ENCODE assay signal across 14 cellular contexts in genomic region chr1:110118636-110119396, GRCh38. TPM values are rescaled to one million over a fixed set of nuclear protein-coding genes. Genes with fewer than 3 reads are reported as not detected.
A peak's percentile ranks its signal among the peaks of the same experiment; 100 is the strongest.
DNase-seq lines count a peak whose midpoint lies in the region; ATAC-seq, FAIRE-seq and TF ChIP-seq lines count a peak whose summit lies in the region.
"Had no signal": no experiment of that assay in that cellular context is flagged by ENCODE, and none has a peak within 500 bp of the region (broad histone marks: within the 10 kb centered on the region; RNA-seq: fewer than 3 reads in every experiment).

No MANE protein-coding gene starts in this region.

- no peak overlapping the region for H2BK5ac ChIP-seq in IMR-90 (ENCODE audit: low read depth, low read length, poor library complexity, severe bottlenecking)

- H3K27ac ChIP-seq in IMR-90 (ENCODE audit: insufficient read depth, low read length), result no peak overlapping the region
- H3K27ac ChIP-seq: colonic mucosa, stomach had no signal

- H3K27ac Mint-ChIP-seq in activated CD8-positive, alpha-beta T cell treated with anti-CD3 and anti-CD28 coated beads for 36 hours, result no peak overlapping the region
- no peak overlapping the region for H3K27ac Mint-ChIP-seq in activated CD8-positive, alpha-beta T cell treated with anti-CD3 and anti-CD28 coated beads, Interleukin-2, amount 10 ng/mL, durations not matched to agents 7 days and 5 days

- H3K18ac ChIP-seq in IMR-90 (ENCODE audit: low read depth, low read length), result no peak overlapping the region

- no peak for TF ChIP-seq CTCF in activated CD8-positive, alpha-beta T cell treated with anti-CD3 and anti-CD28 coated beads for 36 hours (IDR thresholded peaks at IDR 0.05)
- TF ChIP-seq CTCF in IMR-90 (conservative IDR thresholded peaks at IDR 0.05; ENCODE audit: low read depth, low read length), result no peak
- TF ChIP-seq CTCF in bronchial epithelial cell (IDR thresholded peaks at IDR 0.05; ENCODE audit: insufficient read depth, low read length, severe bottlenecking), result no peak

- TF ChIP-seq POLR2A in IMR-90 (IDR thresholded peaks at IDR 0.05; ENCODE audit: low read depth, low read length), result no peak

- no peak overlapping the region for H3K4me3 Mint-ChIP-seq in activated CD8-positive, alpha-beta T cell treated with anti-CD3 and anti-CD28 coated beads for 36 hours
- H3K4me3 Mint-ChIP-seq in activated CD8-positive, alpha-beta T cell treated with anti-CD3 and anti-CD28 coated beads, Interleukin-2, amount 10 ng/mL, durations not matched to agents 7 days and 5 days, result no peak overlapping the region
- H3K4me3 Mint-ChIP-seq: activated naive CD8-positive, alpha-beta T cell had no signal

- H3K27me3 ChIP-seq in IMR-90 (ENCODE audit: control insufficient read depth, insufficient read depth, low read length) (peaks cover 30% of the 10 kb centered on the region), bronchial epithelial cell (ENCODE audit: control insufficient read depth, insufficient read depth, low read length) (peaks cover 3% of the 10 kb centered on the region)
- H3K27me3 ChIP-seq: colonic mucosa had no signal

- H3K4me1 ChIP-seq in IMR-90 (ENCODE audit: control insufficient read depth, insufficient read depth, low read length), result no peaks in the 10 kb centered on the region
- H3K4me1 ChIP-seq: colonic mucosa, stomach had no signal

- ATAC-seq in activated CD8-positive, alpha-beta T cell treated with anti-CD3 and anti-CD28 coated beads for 36 hours, result peak; percentile 89
- ATAC-seq in activated CD8-positive, alpha-beta T cell treated with anti-CD3 and anti-CD28 coated beads, Interleukin-2, amount 10 ng/mL, durations not matched to agents 7 days and 5 days, result no peak
- ATAC-seq in IMR-90 (ENCODE audit: low read depth) (peak; percentile 40; the same call in 1 of the 2 replicates), HG02938 (IDR thresholded peaks at IDR 0.05; ENCODE audit: unreplicated experiment) (no peak)

- FAIRE-seq in bronchial epithelial cell (lab: Jason Lieb, UNC), result no peak

- no peak overlapping the region for H4K8ac ChIP-seq in IMR-90 (ENCODE audit: low read depth in 2 of 2, low read length in 2 of 2)

- dilution Hi-C loops in IMR-90 (cut with HindIII; ENCODE audit: low sequenced_read_pairs, unreplicated experiment), result no loop called here

- peaks cover 12% of the 10 kb centered on the region for H3K4me1 Mint-ChIP-seq in activated CD8-positive, alpha-beta T cell treated with anti-CD3 and anti-CD28 coated beads for 36 hours (ENCODE audit: low read depth)
- no peaks in the 10 kb centered on the region for H3K4me1 Mint-ChIP-seq in activated CD8-positive, alpha-beta T cell treated with anti-CD3 and anti-CD28 coated beads, Interleukin-2, amount 10 ng/mL, durations not matched to agents 7 days and 5 days (ENCODE audit: low read depth)

- no peak overlapping the region for H4K5ac ChIP-seq in IMR-90 (ENCODE audit: low read depth, low read length)

- no peak overlapping the region for H3K9ac ChIP-seq in IMR-90 (ENCODE audit: low read depth, low read length)

- no peak overlapping the region for H2AK5ac ChIP-seq in IMR-90 (ENCODE audit: low read depth, low read length)

- H3K36me3 Mint-ChIP-seq in activated CD8-positive, alpha-beta T cell treated with anti-CD3 and anti-CD28 coated beads for 36 hours (ENCODE audit: low read depth), result peaks cover 3% of the 10 kb centered on the region
- H3K36me3 Mint-ChIP-seq in activated CD8-positive, alpha-beta T cell treated with anti-CD3 and anti-CD28 coated beads, Interleukin-2, amount 10 ng/mL, durations not matched to agents 7 days and 5 days (ENCODE audit: low read depth), result no peaks in the 10 kb centered on the region

- CTCF ChIA-PET in activated CD8-positive, alpha-beta T cell treated with anti-CD3 and anti-CD28 coated beads for 36 hours (lab: Charles Lee), result interaction anchor here (1.8 to 19.4 kb wide), 5 partner anchors 13 to 65 kb away, joined by 5 to 251 read pairs (median 31); no protein-coding TSS in a partner anchor
- CTCF ChIA-PET in activated CD8-positive, alpha-beta T cell treated with anti-CD3 and anti-CD28 coated beads, Interleukin-2, amount 10 ng/mL, durations not matched to agents 7 days and 5 days (lab: Charles Lee), result interaction anchor here (1.1 kb wide), 1 partner anchor 8 kb away, joined by 3 read pairs; no protein-coding TSS in a partner anchor
- CTCF ChIA-PET in IMR-90 (lab: Yijun Ruan, JAX), result no interaction called here

- intact Hi-C loops in activated CD8-positive, alpha-beta T cell treated with anti-CD3 and anti-CD28 coated beads for 36 hours (cut with micrococcal nuclease), result no loop called here
- intact Hi-C loops in IMR-90 (cut with micrococcal nuclease), result no loop called here

- no peak overlapping the region for H2AFZ ChIP-seq in IMR-90 (replicated peaks; ENCODE audit: low read length, poor library complexity)

- no peak for TF ChIP-seq RAD21 in IMR-90 (IDR thresholded peaks at IDR 0.05; ENCODE audit: low read length)

- no peak overlapping the region for H3K14ac ChIP-seq in IMR-90 (replicated peaks; ENCODE audit: low read depth, low read length)

- H2BK20ac ChIP-seq in IMR-90 (ENCODE audit: low read depth, low read length), result no peak overlapping the region

- H3K4me3 ChIP-seq in IMR-90 (ENCODE audit: insufficient read depth, low read depth, low read length) (no peak overlapping the region), bronchial epithelial cell (ENCODE audit: low read depth, low read length) (no peak overlapping the region)
- H3K4me3 ChIP-seq: colonic mucosa, stomach had no signal

- no peak overlapping the region for H3K4ac ChIP-seq in IMR-90 (ENCODE audit: low read depth, low read length)

- H3K23ac ChIP-seq in IMR-90 (ENCODE audit: low read depth, low read length), result no peak overlapping the region

- no peak overlapping the region for H2BK15ac ChIP-seq in IMR-90 (ENCODE audit: low read depth, low read length)

- H4K91ac ChIP-seq in IMR-90 (ENCODE audit: insufficient read depth, low read depth, low read length), result no peak overlapping the region

- peaks cover 6% of the 10 kb centered on the region for H3K9me3 Mint-ChIP-seq in activated CD8-positive, alpha-beta T cell treated with anti-CD3 and anti-CD28 coated beads for 36 hours
- no peaks in the 10 kb centered on the region for H3K9me3 Mint-ChIP-seq in activated CD8-positive, alpha-beta T cell treated with anti-CD3 and anti-CD28 coated beads, Interleukin-2, amount 10 ng/mL, durations not matched to agents 7 days and 5 days (ENCODE audit: insufficient read depth)

- no peak overlapping the region for H2AK9ac ChIP-seq in IMR-90 (replicated peaks; ENCODE audit: low read depth, low read length, poor library complexity)

- peak; percentile 66 for DNase-seq in activated CD8-positive, alpha-beta T cell treated with anti-CD3 and anti-CD28 coated beads for 36 hours
- DNase-seq in activated CD8-positive, alpha-beta T cell treated with anti-CD3 and anti-CD28 coated beads, Interleukin-2, amount 10 ng/mL, durations not matched to agents 7 days and 5 days, result no peak
- peak; percentile 52 for DNase-seq in IMR-90
- DNase-seq in bronchial epithelial cell (ENCODE audit: low read depth), result peak; percentile 61
- peak; percentile 39 for DNase-seq in stimulated activated CD4-positive, alpha-beta T cell treated with anti-CD3 and anti-CD28 coated beads, Interleukin-4, amount 100 ng/mL, for 24 hours
- no peak for DNase-seq in cerebellar nuclear complex (lab: John Stamatoyannopoulos, UW)
- DNase-seq in NCI-H345 treated with DMSO at 0.1 percent for 48 hours (lab: John Stamatoyannopoulos, UW; ENCODE audit: unreplicated experiment), result no peak
- DNase-seq: colonic mucosa, GF-D8, mesendoderm, occipital lobe, stomach had no signal

- no peaks in the 10 kb centered on the region for H3K9me1 ChIP-seq in IMR-90 (ENCODE audit: insufficient read depth, low read length)

- 20% methylated on average over 1 of the region's 7 CpGs; no CpG with 5 or more reads in 1 of the 2 experiments for WGBS in IMR-90 (ENCODE audit: extremely low coverage in 2 of 2, insufficient read length in 1 of 2), 2 experiments

- no peak overlapping the region for H3K4me2 ChIP-seq in IMR-90 (ENCODE audit: low read depth, low read length)

- in situ Hi-C loops in IMR-90 (cut with MboI; ENCODE audit: low sequenced_read_pairs), result no loop called here

- no peaks in the 10 kb centered on the region for H4K20me1 ChIP-seq in IMR-90 (ENCODE audit: insufficient read depth, low read length)

- no peaks in the 10 kb centered on the region for H3K36me3 ChIP-seq in IMR-90 (ENCODE audit: control insufficient read depth, insufficient read depth, low read length)
- no peaks in the 10 kb centered on the region for H3K36me3 ChIP-seq in bronchial epithelial cell (ENCODE audit: control insufficient read depth, insufficient read depth, low read length)
- H3K36me3 ChIP-seq: colonic mucosa, stomach had no signal

- no TSS peak for BruUV-seq in IMR-90 (replicated peaks; lab: Mats Ljungman, UMichigan)

- POLR2A ChIA-PET in activated CD8-positive, alpha-beta T cell treated with anti-CD3 and anti-CD28 coated beads for 36 hours (lab: Charles Lee), result no interaction called here
- POLR2A ChIA-PET in activated CD8-positive, alpha-beta T cell treated with anti-CD3 and anti-CD28 coated beads, Interleukin-2, amount 10 ng/mL, durations not matched to agents 7 days and 5 days (lab: Charles Lee), result no interaction called here
- POLR2A ChIA-PET in IMR-90 (lab: Charles Lee; ENCODE audit: unreplicated experiment), result no interaction called here

- no peak overlapping the region for H3K56ac ChIP-seq in IMR-90 (ENCODE audit: extremely low read depth, insufficient read depth, low read length)

- H3K9me3 ChIP-seq in IMR-90 (ENCODE audit: control insufficient read depth, insufficient read depth, low read length), result no peaks in the 10 kb centered on the region; the same call in 1 of the 2 replicates
- H3K9me3 ChIP-seq: colonic mucosa had no signal

- H2BK120ac ChIP-seq in IMR-90 (ENCODE audit: low read depth, low read length), result no peak overlapping the region

- peaks cover 8% of the 10 kb centered on the region for H3K27me3 Mint-ChIP-seq in activated CD8-positive, alpha-beta T cell treated with anti-CD3 and anti-CD28 coated beads for 36 hours
- peaks cover 18% of the 10 kb centered on the region for H3K27me3 Mint-ChIP-seq in activated CD8-positive, alpha-beta T cell treated with anti-CD3 and anti-CD28 coated beads, Interleukin-2, amount 10 ng/mL, durations not matched to agents 7 days and 5 days (ENCODE audit: low read depth)

- no peaks in the 10 kb centered on the region for H3K79me1 ChIP-seq in IMR-90 (ENCODE audit: low read depth in 1 of 2, low read length in 2 of 2)

RNA-seq across cellular contexts. Expression of gene UBL4B, which starts 6.6 kb away (rescaled TPM):
- not detected for total RNA-seq in activated CD8-positive, alpha-beta T cell treated with anti-CD3 and anti-CD28 coated beads for 36 hours
- not detected for total RNA-seq in activated CD8-positive, alpha-beta T cell treated with anti-CD3 and anti-CD28 coated beads, Interleukin-2, amount 10 ng/mL, durations not matched to agents 7 days and 5 days
- total RNA-seq in IMR-90 (2012; rRNA removed) (not detected in 2 replicates), bronchial epithelial cell (not detected in 2 replicates)
- polyA plus RNA-seq in IMR-90 (2012; rRNA removed), result not detected in 2 replicates
- not detected in 2 replicates for polyA plus RNA-seq in IMR-90 (2012; cell fraction: cytosol; rRNA removed)
- 0.05 TPM in 1 of 2 replicates, not detected in the other for polyA plus RNA-seq in IMR-90 (2012; cell fraction: nucleus; rRNA removed; ENCODE audit: low replicate concordance)
- total RNA-seq: colonic mucosa, occipital lobe, stomach had no signal
- polyA plus RNA-seq: stomach had no signal

RNA-seq across cellular contexts. Expression of gene SLC6A17, which starts 31.5 kb away (rescaled TPM):
- under 1 TPM; 0.05 to 0.18 TPM for total RNA-seq in activated CD8-positive, alpha-beta T cell treated with anti-CD3 and anti-CD28 coated beads for 36 hours
- not detected for total RNA-seq in activated CD8-positive, alpha-beta T cell treated with anti-CD3 and anti-CD28 coated beads, Interleukin-2, amount 10 ng/mL, durations not matched to agents 7 days and 5 days
- total RNA-seq in IMR-90 (2012; rRNA removed), result 0.54 and 0.83 TPM in 2 replicates
- polyA plus RNA-seq in IMR-90 (2012; rRNA removed), result 0.82 and 1.8 TPM in 2 replicates
- polyA plus RNA-seq in IMR-90 (2012; cell fraction: cytosol; rRNA removed), result 0.38 and 0.54 TPM in 2 replicates
- polyA plus RNA-seq in IMR-90 (2012; cell fraction: nucleus; rRNA removed; ENCODE audit: low replicate concordance), result 0.87 and 2.2 TPM in 2 replicates
- 0.53 TPM in 1 of 2 replicates, not detected in the other for total RNA-seq in bronchial epithelial cell

RNA-seq across cellular contexts. Expression of gene ALX3, which starts 48.3 kb away (rescaled TPM):
- not detected for total RNA-seq in activated CD8-positive, alpha-beta T cell treated with anti-CD3 and anti-CD28 coated beads for 36 hours
- not detected for total RNA-seq in activated CD8-positive, alpha-beta T cell treated with anti-CD3 and anti-CD28 coated beads, Interleukin-2, amount 10 ng/mL, durations not matched to agents 7 days and 5 days
- not detected in 2 replicates for total RNA-seq in IMR-90 (2012; rRNA removed)
- not detected in 2 replicates for polyA plus RNA-seq in IMR-90 (2012; rRNA removed)
- not detected in 2 replicates for polyA plus RNA-seq in IMR-90 (2012; cell fraction: cytosol; rRNA removed)
- not detected in 2 replicates for polyA plus RNA-seq in IMR-90 (2012; cell fraction: nucleus; rRNA removed; ENCODE audit: low replicate concordance)
- not detected in 2 replicates for total RNA-seq in bronchial epithelial cell
- total RNA-seq: colonic mucosa, stomach had no signal

Comparison
In these comparisons a context has a peak if more than half of its experiments do, and no peak if none do; other contexts are left out.
1. ATAC-seq: peak in activated CD8-positive, alpha-beta T cell treated with anti-CD3 and anti-CD28 coated beads for 36 hours (single experiment) and IMR-90 (single experiment); none in activated CD8-positive, alpha-beta T cell treated with anti-CD3 and anti-CD28 coated beads, Interleukin-2, amount 10 ng/mL, durations not matched to agents 7 days and 5 days (single experiment) and HG02938 (single experiment).
2. DNase-seq: peak in activated CD8-positive, alpha-beta T cell treated with anti-CD3 and anti-CD28 coated beads for 36 hours (single experiment), IMR-90 (single experiment), bronchial epithelial cell (single experiment) and stimulated activated CD4-positive, alpha-beta T cell treated with anti-CD3 and anti-CD28 coated beads, Interleukin-4, amount 100 ng/mL, for 24 hours (single experiment); none in activated CD8-positive, alpha-beta T cell treated with anti-CD3 and anti-CD28 coated beads, Interleukin-2, amount 10 ng/mL, durations not matched to agents 7 days and 5 days (single experiment), cerebellar nuclear complex (0 of 2) and NCI-H345 treated with DMSO at 0.1 percent for 48 hours (single experiment).